1 cellular context compared by ENCODE assay signal in genomic region chr11:569273-569885, GRCh38.
A peak's percentile ranks its signal among the peaks of the same experiment; 100 is the strongest.
TF ChIP-seq lines count a peak whose summit lies in the region.

No MANE protein-coding gene starts in this region.

TF ChIP-seq in HepG2, 621 proteins besides CTCF, POLR2A, EP300 and RAD21 (continued from another document):
- TF ChIP-seq, protein P1, sequence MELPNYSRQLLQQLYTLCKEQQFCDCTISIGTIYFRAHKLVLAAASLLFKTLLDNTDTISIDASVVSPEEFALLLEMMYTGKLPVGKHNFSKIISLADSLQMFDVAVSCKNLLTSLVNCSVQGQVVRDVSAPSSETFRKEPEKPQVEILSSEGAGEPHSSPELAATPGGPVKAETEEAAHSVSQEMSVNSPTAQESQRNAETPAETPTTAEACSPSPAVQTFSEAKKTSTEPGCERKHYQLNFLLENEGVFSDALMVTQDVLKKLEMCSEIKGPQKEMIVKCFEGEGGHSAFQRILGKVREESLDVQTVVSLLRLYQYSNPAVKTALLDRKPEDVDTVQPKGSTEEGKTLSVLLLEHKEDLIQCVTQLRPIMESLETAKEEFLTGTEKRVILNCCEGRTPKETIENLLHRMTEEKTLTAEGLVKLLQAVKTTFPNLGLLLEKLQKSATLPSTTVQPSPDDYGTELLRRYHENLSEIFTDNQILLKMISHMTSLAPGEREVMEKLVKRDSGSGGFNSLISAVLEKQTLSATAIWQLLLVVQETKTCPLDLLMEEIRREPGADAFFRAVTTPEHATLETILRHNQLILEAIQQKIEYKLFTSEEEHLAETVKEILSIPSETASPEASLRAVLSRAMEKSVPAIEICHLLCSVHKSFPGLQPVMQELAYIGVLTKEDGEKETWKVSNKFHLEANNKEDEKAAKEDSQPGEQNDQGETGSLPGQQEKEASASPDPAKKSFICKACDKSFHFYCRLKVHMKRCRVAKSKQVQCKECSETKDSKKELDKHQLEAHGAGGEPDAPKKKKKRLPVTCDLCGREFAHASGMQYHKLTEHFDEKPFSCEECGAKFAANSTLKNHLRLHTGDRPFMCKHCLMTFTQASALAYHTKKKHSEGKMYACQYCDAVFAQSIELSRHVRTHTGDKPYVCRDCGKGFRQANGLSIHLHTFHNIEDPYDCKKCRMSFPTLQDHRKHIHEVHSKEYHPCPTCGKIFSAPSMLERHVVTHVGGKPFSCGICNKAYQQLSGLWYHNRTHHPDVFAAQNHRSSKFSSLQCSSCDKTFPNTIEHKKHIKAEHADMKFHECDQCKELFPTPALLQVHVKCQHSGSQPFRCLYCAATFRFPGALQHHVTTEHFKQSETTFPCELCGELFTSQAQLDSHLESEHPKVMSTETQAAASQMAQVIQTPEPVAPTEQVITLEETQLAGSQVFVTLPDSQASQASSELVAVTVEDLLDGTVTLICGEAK (IDR thresholded peaks at IDR 0.05) = no peak
- TF ChIP-seq, protein P1 (CRISPR knock-in tag; IDR thresholded peaks at IDR 0.05) = peak; percentile 42; the same call in 1 of the 2 replicates
- TF ChIP-seq, protein P2, sequence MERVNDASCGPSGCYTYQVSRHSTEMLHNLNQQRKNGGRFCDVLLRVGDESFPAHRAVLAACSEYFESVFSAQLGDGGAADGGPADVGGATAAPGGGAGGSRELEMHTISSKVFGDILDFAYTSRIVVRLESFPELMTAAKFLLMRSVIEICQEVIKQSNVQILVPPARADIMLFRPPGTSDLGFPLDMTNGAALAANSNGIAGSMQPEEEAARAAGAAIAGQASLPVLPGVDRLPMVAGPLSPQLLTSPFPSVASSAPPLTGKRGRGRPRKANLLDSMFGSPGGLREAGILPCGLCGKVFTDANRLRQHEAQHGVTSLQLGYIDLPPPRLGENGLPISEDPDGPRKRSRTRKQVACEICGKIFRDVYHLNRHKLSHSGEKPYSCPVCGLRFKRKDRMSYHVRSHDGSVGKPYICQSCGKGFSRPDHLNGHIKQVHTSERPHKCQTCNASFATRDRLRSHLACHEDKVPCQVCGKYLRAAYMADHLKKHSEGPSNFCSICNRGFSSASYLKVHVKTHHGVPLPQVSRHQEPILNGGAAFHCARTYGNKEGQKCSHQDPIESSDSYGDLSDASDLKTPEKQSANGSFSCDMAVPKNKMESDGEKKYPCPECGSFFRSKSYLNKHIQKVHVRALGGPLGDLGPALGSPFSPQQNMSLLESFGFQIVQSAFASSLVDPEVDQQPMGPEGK (CRISPR knock-in tag; IDR thresholded peaks at IDR 0.05) = peak; percentile 71
- TF ChIP-seq EED (CRISPR knock-in tag; IDR thresholded peaks at IDR 0.05) (no peak), ZNF790 (CRISPR knock-in tag; IDR thresholded peaks at IDR 0.05; ENCODE audit: borderline replicate concordance) (0 out of 2 replicates have a peak, but pooled peaks have one; percentile 5), ZSCAN5A (CRISPR knock-in tag; IDR thresholded peaks at IDR 0.05; ENCODE audit: borderline replicate concordance) (no peak), NR2F1 (CRISPR knock-in tag; IDR thresholded peaks at IDR 0.05) (peak in 1 of 2 experiments; percentile 66; a peak in 1 of 4 replicates), HMGA1 (CRISPR knock-in tag; conservative IDR thresholded peaks at IDR 0.05) (no peak), NR2C2 (CRISPR knock-in tag; IDR thresholded peaks at IDR 0.05; ENCODE audit: borderline replicate concordance) (peak; percentile 55), ZFY (CRISPR knock-in tag; IDR thresholded peaks at IDR 0.05) (peak; percentile 28), HNF4A (CRISPR knock-in tag; IDR thresholded peaks at IDR 0.05) (peak; percentile 63), IRF9 (CRISPR knock-in tag; IDR thresholded peaks at IDR 0.05; ENCODE audit: borderline replicate concordance) (0 out of 2 replicates have a peak, but pooled peaks have one; percentile 20), NR2F2 (IDR thresholded peaks at IDR 0.05; ENCODE audit: borderline replicate concordance, low read depth) (peak; percentile 42; the same call in 1 of the 2 replicates), SOX13 (IDR thresholded peaks at IDR 0.05) (no peak), SOX13 (CRISPR knock-in tag; conservative IDR thresholded peaks at IDR 0.05 in 1 of 2, IDR thresholded peaks at IDR 0.05 in 1 of 2) (peak in 1 of 2 experiments; percentile 10; a peak in 1 of 4 replicates), ZNF367 (CRISPR knock-in tag; IDR thresholded peaks at IDR 0.05; ENCODE audit: borderline replicate concordance) (no peak), MEF2D (CRISPR knock-in tag; IDR thresholded peaks at IDR 0.05) (peak; percentile 70; the same call in 1 of the 2 replicates), ETV5 (CRISPR knock-in tag; IDR thresholded peaks at IDR 0.05; ENCODE audit: borderline replicate concordance) (peak; percentile 14; the same call in 1 of the 2 replicates), RCOR2 (CRISPR knock-in tag; IDR thresholded peaks at IDR 0.05) (no peak), PAF1 (CRISPR knock-in tag; IDR thresholded peaks at IDR 0.05) (peak; percentile 53; the same call in 1 of the 2 replicates), MTA1 (CRISPR knock-in tag; IDR thresholded peaks at IDR 0.05; ENCODE audit: borderline replicate concordance) (peak; percentile 78; the same call in 1 of the 2 replicates), KDM5B (CRISPR knock-in tag; IDR thresholded peaks at IDR 0.05; ENCODE audit: borderline replicate concordance) (0 out of 2 replicates have a peak, but pooled peaks have one; percentile 5), ZNF569 (CRISPR knock-in tag; IDR thresholded peaks at IDR 0.05; ENCODE audit: borderline replicate concordance) (no peak), ZSCAN31 (CRISPR knock-in tag; IDR thresholded peaks at IDR 0.05; ENCODE audit: low read depth) (0 out of 2 replicates have a peak, but pooled peaks have one; percentile 17), ZNF558 (CRISPR knock-in tag; IDR thresholded peaks at IDR 0.05; ENCODE audit: borderline replicate concordance) (0 out of 2 replicates have a peak, but pooled peaks have one; percentile 18), ZNF232 (CRISPR knock-in tag; IDR thresholded peaks at IDR 0.05; ENCODE audit: borderline replicate concordance) (peak; percentile 66; the same call in 1 of the 2 replicates), ZNF782 (CRISPR knock-in tag; IDR thresholded peaks at IDR 0.05; ENCODE audit: borderline replicate concordance) (0 out of 2 replicates have a peak, but pooled peaks have one; percentile 58), ZNF18 (CRISPR knock-in tag; IDR thresholded peaks at IDR 0.05; ENCODE audit: insufficient replicate concordance) (peak; percentile 63)
- TF ChIP-seq, protein P3, sequence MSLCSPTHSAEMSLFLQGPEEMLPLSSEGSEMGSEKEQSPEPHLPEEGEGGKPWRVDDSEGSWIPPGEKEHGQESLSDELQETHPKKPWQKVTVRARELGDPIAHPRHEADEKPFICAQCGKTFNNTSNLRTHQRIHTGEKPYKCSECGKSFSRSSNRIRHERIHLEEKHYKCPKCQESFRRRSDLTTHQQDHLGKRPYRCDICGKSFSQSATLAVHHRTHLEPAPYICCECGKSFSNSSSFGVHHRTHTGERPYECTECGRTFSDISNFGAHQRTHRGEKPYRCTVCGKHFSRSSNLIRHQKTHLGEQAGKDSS (CRISPR knock-in tag; IDR thresholded peaks at IDR 0.05; ENCODE audit: borderline replicate concordance, low read depth) = peak; percentile 28; the same call in 1 of the 2 replicates
- TF ChIP-seq, protein P4, sequence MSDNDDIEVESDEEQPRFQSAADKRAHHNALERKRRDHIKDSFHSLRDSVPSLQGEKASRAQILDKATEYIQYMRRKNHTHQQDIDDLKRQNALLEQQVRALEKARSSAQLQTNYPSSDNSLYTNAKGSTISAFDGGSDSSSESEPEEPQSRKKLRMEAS (IDR thresholded peaks at IDR 0.05) = peak; percentile 49
- TF ChIP-seq, protein P5, sequence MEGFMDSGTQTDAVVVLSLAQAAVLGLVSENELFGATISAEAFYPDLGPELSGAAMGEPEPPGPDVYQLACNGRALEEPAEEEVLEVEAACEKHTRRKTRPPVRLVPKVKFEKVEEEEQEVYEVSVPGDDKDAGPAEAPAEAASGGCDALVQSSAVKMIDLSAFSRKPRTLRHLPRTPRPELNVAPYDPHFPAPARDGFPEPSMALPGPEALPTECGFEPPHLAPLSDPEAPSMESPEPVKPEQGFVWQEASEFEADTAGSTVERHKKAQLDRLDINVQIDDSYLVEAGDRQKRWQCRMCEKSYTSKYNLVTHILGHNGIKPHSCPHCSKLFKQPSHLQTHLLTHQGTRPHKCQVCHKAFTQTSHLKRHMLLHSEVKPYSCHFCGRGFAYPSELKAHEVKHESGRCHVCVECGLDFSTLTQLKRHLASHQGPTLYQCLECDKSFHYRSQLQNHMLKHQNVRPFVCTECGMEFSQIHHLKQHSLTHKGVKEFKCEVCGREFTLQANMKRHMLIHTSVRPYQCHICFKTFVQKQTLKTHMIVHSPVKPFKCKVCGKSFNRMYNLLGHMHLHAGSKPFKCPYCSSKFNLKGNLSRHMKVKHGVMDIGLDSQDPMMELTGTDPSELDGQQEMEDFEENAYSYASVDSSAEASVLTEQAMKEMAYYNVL (CRISPR knock-in tag; IDR thresholded peaks at IDR 0.05; ENCODE audit: borderline replicate concordance) = no peak
- TF ChIP-seq, protein P6, sequence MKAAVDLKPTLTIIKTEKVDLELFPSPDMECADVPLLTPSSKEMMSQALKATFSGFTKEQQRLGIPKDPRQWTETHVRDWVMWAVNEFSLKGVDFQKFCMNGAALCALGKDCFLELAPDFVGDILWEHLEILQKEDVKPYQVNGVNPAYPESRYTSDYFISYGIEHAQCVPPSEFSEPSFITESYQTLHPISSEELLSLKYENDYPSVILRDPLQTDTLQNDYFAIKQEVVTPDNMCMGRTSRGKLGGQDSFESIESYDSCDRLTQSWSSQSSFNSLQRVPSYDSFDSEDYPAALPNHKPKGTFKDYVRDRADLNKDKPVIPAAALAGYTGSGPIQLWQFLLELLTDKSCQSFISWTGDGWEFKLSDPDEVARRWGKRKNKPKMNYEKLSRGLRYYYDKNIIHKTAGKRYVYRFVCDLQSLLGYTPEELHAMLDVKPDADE (CRISPR knock-in tag; IDR thresholded peaks at IDR 0.05) = no peak
